8 cellular contexts compared by ENCODE assay signal in the genomic region with DNA sequence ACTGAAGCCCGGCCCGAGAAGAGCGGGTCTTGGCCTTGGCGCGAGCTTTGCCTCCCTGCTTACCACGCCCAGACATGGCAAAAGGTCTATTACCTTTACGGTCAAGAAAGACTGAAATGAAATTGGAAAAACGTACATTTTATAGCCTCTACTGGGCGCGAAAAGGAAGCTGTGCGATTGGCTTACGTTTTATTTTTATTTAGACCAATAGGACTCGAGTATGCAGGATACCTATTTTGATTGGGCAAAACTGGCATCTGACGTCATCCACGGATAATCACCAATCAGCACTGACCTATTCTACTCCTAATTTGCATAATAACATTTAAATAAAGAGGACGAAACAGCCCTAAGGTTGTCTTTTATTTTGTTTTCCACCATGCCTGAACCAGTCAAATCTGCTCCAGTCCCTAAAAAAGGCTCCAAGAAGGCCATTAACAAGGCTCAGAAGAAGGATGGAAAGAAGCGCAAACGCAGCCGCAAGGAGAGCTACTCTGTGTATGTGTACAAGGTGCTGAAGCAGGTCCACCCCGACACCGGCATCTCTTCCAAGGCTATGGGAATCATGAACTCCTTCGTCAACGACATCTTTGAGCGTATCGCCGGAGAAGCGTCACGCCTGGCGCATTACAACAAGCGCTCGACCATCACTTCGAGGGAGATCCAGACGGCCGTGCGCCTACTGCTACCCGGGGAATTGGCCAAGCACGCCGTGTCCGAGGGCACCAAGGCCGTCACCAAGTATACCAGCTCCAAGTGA.
A peak's percentile ranks its signal among the peaks of the same experiment; 100 is the strongest.
DNase-seq lines count a peak whose midpoint lies in the region; ATAC-seq and TF ChIP-seq lines count a peak whose summit lies in the region.

No MANE protein-coding gene starts in this region.

- H2AK5ac ChIP-seq in IMR-90 (ENCODE audit: low read depth, low read length): no peak overlapping the region

- H3K79me1 ChIP-seq in IMR-90 (ENCODE audit: low read depth in 1 of 2, low read length in 2 of 2): no peaks in the 10 kb centered on the region

- dilution Hi-C loops in IMR-90 (cut with HindIII; ENCODE audit: low sequenced_read_pairs, unreplicated experiment): no loop called here

- WGBS in IMR-90 (ENCODE audit: extremely low coverage in 2 of 2, insufficient read length in 1 of 2), 2 experiments: 4% methylated on average over 19 of the region's 40 CpGs; no CpG with 5 or more reads in 1 of the 2 experiments
- whole genome bisulfite sequencing in right cardiac atrium: 2% methylated on average over 40 of the region's 40 CpGs

- H3K9me3 ChIP-seq in IMR-90 (ENCODE audit: control insufficient read depth, insufficient read depth, low read length) (no peaks in the 10 kb centered on the region), right cardiac atrium (ENCODE audit: control insufficient read depth, low read length) (no peaks in the 10 kb centered on the region)

- CTCF ChIA-PET in IMR-90 (lab: Yijun Ruan, JAX): interaction anchor here (0.7 kb wide), 1 partner anchor 80 kb away, joined by 4 read pairs; no protein-coding TSS in a partner anchor

- H3K27ac ChIP-seq in IMR-90 (ENCODE audit: insufficient read depth, low read length) (peak overlapping the region; percentile 55), angular gyrus (ENCODE audit: low read depth, low read length) (peak overlapping the region; percentile 76), right cardiac atrium (ENCODE audit: low read length) (no peak overlapping the region), rectal smooth muscle tissue (ENCODE audit: low read depth, low read length) (no peak overlapping the region)

- H3K27me3 ChIP-seq in IMR-90 (ENCODE audit: control insufficient read depth, insufficient read depth, low read length) (no peaks in the 10 kb centered on the region), right cardiac atrium (ENCODE audit: control insufficient read depth, insufficient read depth) (no peaks in the 10 kb centered on the region), rectal smooth muscle tissue (ENCODE audit: control insufficient read depth, insufficient read depth, low read length) (no peaks in the 10 kb centered on the region)

- peak overlapping the region; percentile 11 for H2BK20ac ChIP-seq in IMR-90 (ENCODE audit: low read depth, low read length)

- H4K5ac ChIP-seq in IMR-90 (ENCODE audit: low read depth, low read length): peak overlapping the region; percentile 8

- intact Hi-C loops in IMR-90 (cut with micrococcal nuclease): loop anchor here (1.0 to 2.0 kb wide), 2 partner anchors 58 to 683 kb away; a partner anchor contains a TSS
- intact Hi-C loops in right cardiac atrium (cut with DNase I): no loop called here

- peak overlapping the region; percentile 74 for H3K4me2 ChIP-seq in IMR-90 (ENCODE audit: low read depth, low read length)

- H3K36me3 ChIP-seq in IMR-90 (ENCODE audit: control insufficient read depth, insufficient read depth, low read length) (no peaks in the 10 kb centered on the region), rectal smooth muscle tissue (ENCODE audit: control insufficient read depth, insufficient read depth, low read length) (no peaks in the 10 kb centered on the region)

- peak overlapping the region; percentile 71 for H2AK9ac ChIP-seq in IMR-90 (replicated peaks; ENCODE audit: low read depth, low read length, poor library complexity)

- no peak overlapping the region for H3K56ac ChIP-seq in IMR-90 (ENCODE audit: extremely low read depth, insufficient read depth, low read length)

- TF ChIP-seq RAD21 in IMR-90 (IDR thresholded peaks at IDR 0.05; ENCODE audit: low read length): no peak

- H3K9ac ChIP-seq in IMR-90 (ENCODE audit: low read depth, low read length): peak overlapping the region; percentile 7; the same call in 1 of the 2 replicates
- H3K9ac ChIP-seq in rectal smooth muscle tissue (ENCODE audit: low read length): peak overlapping the region; percentile 29

- peak overlapping the region; percentile 26 for H3K18ac ChIP-seq in IMR-90 (ENCODE audit: low read depth, low read length)

- H4K91ac ChIP-seq in IMR-90 (ENCODE audit: insufficient read depth, low read depth, low read length): peak overlapping the region; percentile 53; the same call in 1 of the 2 replicates

- TF ChIP-seq CTCF in IMR-90 (conservative IDR thresholded peaks at IDR 0.05; ENCODE audit: low read depth, low read length): no peak

- H2AFZ ChIP-seq in IMR-90 (replicated peaks; ENCODE audit: low read length, poor library complexity): peak overlapping the region; percentile 83

- no peaks in the 10 kb centered on the region for H3K9me1 ChIP-seq in IMR-90 (ENCODE audit: insufficient read depth, low read length)

- H3K4me3 ChIP-seq in IMR-90 (ENCODE audit: insufficient read depth, low read depth, low read length): peak overlapping the region; percentile 53
- peak overlapping the region; percentile 44 for H3K4me3 ChIP-seq in right cardiac atrium (ENCODE audit: low read length)
- H3K4me3 ChIP-seq in rectal smooth muscle tissue (ENCODE audit: low read length): peak overlapping the region; percentile 72

- H3K23ac ChIP-seq in IMR-90 (ENCODE audit: low read depth, low read length): peak overlapping the region; percentile 86; the same call in 1 of the 2 replicates

- in situ Hi-C loops in IMR-90 (cut with MboI; ENCODE audit: low sequenced_read_pairs): loop anchor here (10.0 to 25.0 kb wide), 2 partner anchors 1503 to 1780 kb away; a partner anchor contains a TSS

- peak; percentile 56 for ATAC-seq in GM21528 (IDR thresholded peaks at IDR 0.05; ENCODE audit: low FRiP score, unreplicated experiment)
- ATAC-seq in IMR-90 (ENCODE audit: low read depth): peak; percentile 87
- ATAC-seq in right cardiac atrium: peak; percentile 91

- peak overlapping the region; percentile 65 for H3K4ac ChIP-seq in IMR-90 (ENCODE audit: low read depth, low read length)

- BruUV-seq in IMR-90 (replicated peaks; lab: Mats Ljungman, UMichigan): TSS peak; percentile 91

- 0 out of 2 replicates have a peak, but pooled peaks cover 2% of the 10 kb centered on the region for H3K4me1 ChIP-seq in IMR-90 (ENCODE audit: control insufficient read depth, insufficient read depth, low read length)
- H3K4me1 ChIP-seq in right cardiac atrium (ENCODE audit: control insufficient read depth, insufficient read depth, low read length): peaks cover 4% of the 10 kb centered on the region
- no peaks in the 10 kb centered on the region for H3K4me1 ChIP-seq in rectal smooth muscle tissue (ENCODE audit: control insufficient read depth, insufficient read depth, low read length)

- peak overlapping the region; percentile 75 for H2BK120ac ChIP-seq in IMR-90 (ENCODE audit: low read depth, low read length)

- H3K14ac ChIP-seq in IMR-90 (replicated peaks; ENCODE audit: low read depth, low read length): peak overlapping the region; percentile 81; the same call in 1 of the 2 replicates

- peak; percentile 90 for DNase-seq in DMS153 (lab: John Stamatoyannopoulos, UW)
- DNase-seq in IMR-90: peak; percentile 98
- peak; percentile 82 for DNase-seq in SKM-1 treated with dmso at 0.1 percent for 144 hours (lab: John Stamatoyannopoulos, UW; ENCODE audit: unreplicated experiment)
- DNase-seq in right cardiac atrium: peak; percentile 60 to 63 (median 60)
- no peak for DNase-seq in NCI-H1092 (lab: John Stamatoyannopoulos, UW)

- H2BK5ac ChIP-seq in IMR-90 (ENCODE audit: low read depth, low read length, poor library complexity, severe bottlenecking): peak overlapping the region; percentile 84

- POLR2A ChIA-PET in IMR-90 (lab: Charles Lee; ENCODE audit: unreplicated experiment): interaction anchor here (0.6 to 0.9 kb wide), 2 partner anchors 9 to 52 kb away, joined by 3 to 5 read pairs; no protein-coding TSS in a partner anchor

- TF ChIP-seq POLR2A in IMR-90 (IDR thresholded peaks at IDR 0.05; ENCODE audit: low read depth, low read length): peak; percentile 71

- H4K8ac ChIP-seq in IMR-90 (ENCODE audit: low read depth in 2 of 2, low read length in 2 of 2): peak overlapping the region; percentile 0 to 64; a peak in 3 of 4 replicates

- H2BK15ac ChIP-seq in IMR-90 (ENCODE audit: low read depth, low read length): peak overlapping the region; percentile 35; the same call in 1 of the 3 replicates

- H4K20me1 ChIP-seq in IMR-90 (ENCODE audit: insufficient read depth, low read length): no peaks in the 10 kb centered on the region

TF ChIP-seq in IMR-90, 13 proteins besides CTCF, POLR2A, EP300 and RAD21:
- TF ChIP-seq MXI1 (IDR thresholded peaks at IDR 0.05; ENCODE audit: borderline replicate concordance, low read depth, low read length) (no peak), FOS (IDR thresholded peaks at IDR 0.05; ENCODE audit: low read depth, low read length) (no peak), MAFK (IDR thresholded peaks at IDR 0.05; ENCODE audit: low read depth, low read length) (no peak), RFX5 (IDR thresholded peaks at IDR 0.05; ENCODE audit: low read depth, low read length) (no peak), CEBPB (IDR thresholded peaks at IDR 0.05; ENCODE audit: low read depth, low read length) (no peak), BHLHE40 (IDR thresholded peaks at IDR 0.05; ENCODE audit: low read depth, low read length) (no peak), SMC3 (IDR thresholded peaks at IDR 0.05; ENCODE audit: low read depth, low read length) (no peak), RCOR1 (IDR thresholded peaks at IDR 0.05; ENCODE audit: insufficient replicate concordance, low read length) (no peak), NFE2L2 (IDR thresholded peaks at IDR 0.05; ENCODE audit: low read depth, low read length) (no peak), MAZ (IDR thresholded peaks at IDR 0.05; ENCODE audit: borderline replicate concordance, low read depth, low read length) (no peak), CHD1 (IDR thresholded peaks at IDR 0.05; ENCODE audit: low read depth, low read length) (no peak), ELK1 (IDR thresholded peaks at IDR 0.05; ENCODE audit: borderline replicate concordance, low read depth, low read length) (no peak)
- TF ChIP-seq, protein P1, sequence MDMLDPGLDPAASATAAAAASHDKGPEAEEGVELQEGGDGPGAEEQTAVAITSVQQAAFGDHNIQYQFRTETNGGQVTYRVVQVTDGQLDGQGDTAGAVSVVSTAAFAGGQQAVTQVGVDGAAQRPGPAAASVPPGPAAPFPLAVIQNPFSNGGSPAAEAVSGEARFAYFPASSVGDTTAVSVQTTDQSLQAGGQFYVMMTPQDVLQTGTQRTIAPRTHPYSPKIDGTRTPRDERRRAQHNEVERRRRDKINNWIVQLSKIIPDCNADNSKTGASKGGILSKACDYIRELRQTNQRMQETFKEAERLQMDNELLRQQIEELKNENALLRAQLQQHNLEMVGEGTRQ (IDR thresholded peaks at IDR 0.05; ENCODE audit: low read depth, low read length): no peak

Comparison
In these comparisons a context has a peak if more than half of its experiments do, and no peak if none do; other contexts are left out.
1. H3K27ac ChIP-seq: peak in IMR-90 (single experiment) and angular gyrus (single experiment); none in right cardiac atrium (single experiment) and rectal smooth muscle tissue (single experiment).
2. Peak in every context shown above with its lines, with median percentiles within 50 percentile points of each other: ATAC-seq and H3K4me3 ChIP-seq.